ENCODE assay signal across 8 cellular contexts in genomic region chr11:65791719-65792213, GRCh38. TPM values are rescaled to one million over a fixed set of nuclear protein-coding genes. Genes with fewer than 3 reads are reported as not detected.
A peak's percentile ranks its signal among the peaks of the same experiment; 100 is the strongest.
DNase-seq lines count a peak whose midpoint lies in the region; ATAC-seq and TF ChIP-seq lines count a peak whose summit lies in the region.

No MANE protein-coding gene starts in this region.

- ATAC-seq in HG03060 (IDR thresholded peaks at IDR 0.05; ENCODE audit: low read depth, unreplicated experiment) (peak; percentile 49), HG02970 (IDR thresholded peaks at IDR 0.05; ENCODE audit: low FRiP score, unreplicated experiment) (no peak)

- no peaks in the 10 kb centered on the region for H3K36me3 ChIP-seq in A673 (ENCODE audit: insufficient read depth, low read length, poor library complexity, severe bottlenecking)

- H3K27me3 Mint-ChIP-seq in T-helper 2 cell treated with Interferon-gamma antibody and Interleukin-4, amounts not matched to agents 5 μg/mL and 100 μg/mL, for 36 hours (ENCODE audit: low read depth), result peaks cover 19% of the 10 kb centered on the region
- peaks cover 8 to 19% (median 9%) of the 10 kb centered on the region in 3 donors for H3K27me3 Mint-ChIP-seq in immature natural killer cell (ENCODE audit: low read depth in 3 of 3)

- peak overlapping the region; percentile 87 for H3K27ac Mint-ChIP-seq in T-helper 2 cell treated with Interferon-gamma antibody and Interleukin-4, amounts not matched to agents 5 μg/mL and 100 μg/mL, for 36 hours
- peak overlapping the region in 4 of 6 donors; percentile 16 to 76 (median 46) for H3K27ac Mint-ChIP-seq in immature natural killer cell

- TF ChIP-seq CTCF in A673 (conservative IDR thresholded peaks at IDR 0.05; ENCODE audit: low read depth, low read length), result no peak

- H3K9me3 ChIP-seq in A673 (ENCODE audit: low read depth, low read length, poor library complexity, severe bottlenecking), result no peaks in the 10 kb centered on the region

- H3K4me3 Mint-ChIP-seq in T-helper 2 cell treated with Interferon-gamma antibody and Interleukin-4, amounts not matched to agents 5 μg/mL and 100 μg/mL, for 36 hours, result peak overlapping the region; percentile 18
- peak overlapping the region in 2 of 5 donors; percentile 20 to 41 for H3K4me3 Mint-ChIP-seq in immature natural killer cell

- H3K36me3 Mint-ChIP-seq in T-helper 2 cell treated with Interferon-gamma antibody and Interleukin-4, amounts not matched to agents 5 μg/mL and 100 μg/mL, for 36 hours (ENCODE audit: low read depth), result peaks cover 1% of the 10 kb centered on the region
- no peaks in the 10 kb centered on the region for H3K36me3 Mint-ChIP-seq in immature natural killer cell

- peaks cover 25% of the 10 kb centered on the region for H3K4me1 Mint-ChIP-seq in T-helper 2 cell treated with Interferon-gamma antibody and Interleukin-4, amounts not matched to agents 5 μg/mL and 100 μg/mL, for 36 hours (ENCODE audit: low read depth)
- peaks cover 18 to 21% of the 10 kb centered on the region in 2 donors for H3K4me1 Mint-ChIP-seq in immature natural killer cell

- no peak overlapping the region for H3K4me3 ChIP-seq in A673 (ENCODE audit: low read depth, low read length, poor library complexity, severe bottlenecking)

- POLR2A ChIA-PET in A673 (lab: Charles Lee; ENCODE audit: low non-redundant PET), result no interaction called here

- no peak overlapping the region for H3K27ac ChIP-seq in A673 (ENCODE audit: low read depth, low read length, poor library complexity, severe bottlenecking)

- peaks cover 38% of the 10 kb centered on the region for H3K27me3 ChIP-seq in A673 (replicated peaks; ENCODE audit: insufficient read depth, low read depth, low read length, poor library complexity)

- H3K9me3 Mint-ChIP-seq in T-helper 2 cell treated with Interferon-gamma antibody and Interleukin-4, amounts not matched to agents 5 μg/mL and 100 μg/mL, for 36 hours, result no peaks in the 10 kb centered on the region
- H3K9me3 Mint-ChIP-seq in immature natural killer cell, result no peaks in the 10 kb centered on the region

- H3K4me1 ChIP-seq in A673 (ENCODE audit: insufficient read depth, low read length, poor library complexity, severe bottlenecking), result peaks cover 8% of the 10 kb centered on the region

- intact Hi-C loops in A673 (cut with micrococcal nuclease; ENCODE audit: unreplicated experiment), result no loop called here

- CTCF ChIA-PET in A673 (lab: Charles Lee), result no interaction called here

- DNase-seq in NCI-H2227 (lab: John Stamatoyannopoulos, UW; ENCODE audit: unreplicated experiment) (peak; percentile 20), NCI-H2227 treated with DMSO at 0.1 percent for 48 hours (lab: John Stamatoyannopoulos, UW) (no peak), immature natural killer cell (peak in 2 of 3 donors; percentile 48 to 70), HCEC 1CT (no peak), A673 (ENCODE audit: low spot score) (no peak)
- peak; percentile 83 for DNase-seq in T-helper 2 cell treated with Interferon-gamma antibody and Interleukin-4, amounts not matched to agents 5 μg/mL and 100 μg/mL, for 36 hours (ENCODE audit: low spot score)

- no TSS peak for BruUV-seq in A673 (replicated peaks; lab: Mats Ljungman, UMichigan)

RNA-seq across cellular contexts. Expression of gene OVOL1, which starts 4.9 kb away (rescaled TPM):
- polyA plus RNA-seq in immature natural killer cell, result not detected
- total RNA-seq in A673 (2021), result not detected in 2 replicates

RNA-seq across cellular contexts. Expression of gene AP5B1, which starts 11.0 kb away (rescaled TPM):
- polyA plus RNA-seq in immature natural killer cell, result 10 to 100 TPM in 1 of 3 donors, 1 to 10 TPM in 2; 7.6 to 20.8 (median 8.2) TPM
- total RNA-seq in A673 (2021), result 22.5 and 22.8 TPM in 2 replicates

RNA-seq across cellular contexts. Expression of gene SNX32, which starts 42.0 kb away (rescaled TPM):
- 1 to 10 TPM in 2 of 3 donors, under 1 TPM in 1; 0.30 to 1.7 (median 1.6) TPM for polyA plus RNA-seq in immature natural killer cell
- total RNA-seq in A673 (2021), result 2.0 and 2.1 TPM in 2 replicates

Comparison
In these comparisons a context has a peak if more than half of its experiments do, and no peak if none do; other contexts are left out.
1. DNase-seq: peak in NCI-H2227 (single experiment), T-helper 2 cell treated with Interferon-gamma antibody and Interleukin-4, amounts not matched to agents 5 μg/mL and 100 μg/mL, for 36 hours (single experiment) and immature natural killer cell (2 of 3); none in NCI-H2227 treated with DMSO at 0.1 percent for 48 hours (single experiment), HCEC 1CT (single experiment) and A673 (single experiment).